In the genomic region with DNA sequence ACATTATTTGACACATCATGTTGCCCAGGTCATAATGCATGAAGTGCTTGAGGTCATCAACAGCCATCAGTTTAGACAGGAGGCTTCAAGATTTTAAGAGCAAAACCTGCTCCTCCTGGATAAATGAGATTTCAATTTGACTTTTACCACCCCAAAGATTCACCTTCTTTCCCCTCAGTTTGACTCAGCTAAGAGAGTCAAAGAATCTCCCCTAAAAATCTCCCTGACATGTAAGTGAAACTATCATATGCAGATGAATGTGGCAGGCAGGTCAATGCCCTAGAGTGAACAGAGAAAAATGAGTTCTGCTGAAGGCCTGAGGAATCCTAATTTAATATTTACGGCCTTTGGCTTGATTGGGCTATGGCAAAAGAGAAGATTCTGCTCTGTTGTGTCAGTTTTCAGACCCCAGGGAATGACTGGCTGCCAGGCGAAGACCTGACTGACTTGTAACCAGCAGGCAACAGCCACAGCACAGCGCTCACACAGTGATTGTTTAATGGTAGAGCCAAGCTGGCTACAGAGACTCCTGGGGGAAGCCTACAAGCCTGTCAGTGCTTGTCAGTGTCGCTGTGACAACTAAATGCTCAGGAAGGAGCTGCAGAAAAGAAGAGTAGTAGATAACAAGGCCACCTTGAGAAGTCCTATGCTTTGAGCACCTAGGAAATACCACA, we compare ENCODE assay signal across 12 cellular contexts.
"Had no signal": no experiment of that assay in that cellular context is flagged by ENCODE, and none has a peak within 500 bp of the region (broad histone marks: within the 10 kb centered on the region; RNA-seq: fewer than 3 reads in every experiment).

No MANE protein-coding gene starts in this region.

- H3K27me3 Mint-ChIP-seq: activated CD4-positive, alpha-beta memory T cell treated with anti-CD3 and anti-CD28 coated beads, Interleukin-2, amount 10 ng/mL, durations not matched to agents 7 days and 5 days; activated CD4-positive, alpha-beta T cell treated with anti-CD3 and anti-CD28 coated beads for 36 hours; activated naive CD8-positive, alpha-beta T cell treated with anti-CD3 and anti-CD28 coated beads for 36 hours had no signal

- DNase-seq: activated CD4-positive, alpha-beta memory T cell treated with anti-CD3 and anti-CD28 coated beads, Interleukin-2, amount 10 ng/mL, durations not matched to agents 7 days and 5 days; activated CD4-positive, alpha-beta T cell treated with anti-CD3 and anti-CD28 coated beads for 36 hours; activated gamma-delta T cell treated with Interleukin-2 at 50 U/mL for 16 hours; activated naive CD8-positive, alpha-beta T cell treated with anti-CD3 and anti-CD28 coated beads for 36 hours; activated T-cell treated with anti-CD3 and anti-CD28 coated beads, Interleukin-2, amount 50 U/mL, for 72 hours; left ventricle myocardium superior; stimulated activated CD4-positive, alpha-beta T cell treated with anti-CD3 and anti-CD28 coated beads, Interleukin-15, amount 100 ng/mL, for 24 hours; stimulated activated CD4-positive, alpha-beta T cell treated with anti-CD3 and anti-CD28 coated beads, Interleukin-4, amount 100 ng/mL, for 4 hours; stomach; T1000 had no signal

- H3K36me3 Mint-ChIP-seq: activated naive CD8-positive, alpha-beta T cell treated with anti-CD3 and anti-CD28 coated beads for 36 hours had no signal

- H3K4me1 Mint-ChIP-seq: activated CD4-positive, alpha-beta memory T cell treated with anti-CD3 and anti-CD28 coated beads, Interleukin-2, amount 10 ng/mL, durations not matched to agents 7 days and 5 days; activated CD4-positive, alpha-beta T cell treated with anti-CD3 and anti-CD28 coated beads for 36 hours; activated naive CD8-positive, alpha-beta T cell treated with anti-CD3 and anti-CD28 coated beads for 36 hours had no signal

- H3K27ac Mint-ChIP-seq: activated CD4-positive, alpha-beta memory T cell treated with anti-CD3 and anti-CD28 coated beads, Interleukin-2, amount 10 ng/mL, durations not matched to agents 7 days and 5 days; activated CD4-positive, alpha-beta T cell treated with anti-CD3 and anti-CD28 coated beads for 36 hours; activated naive CD8-positive, alpha-beta T cell treated with anti-CD3 and anti-CD28 coated beads for 36 hours; activated T-cell treated with anti-CD3 and anti-CD28 coated beads, Interleukin-2, amount 50 U/mL, for 72 hours had no signal

- ATAC-seq: activated CD4-positive, alpha-beta T cell treated with anti-CD3 and anti-CD28 coated beads for 36 hours; activated T-cell treated with anti-CD3 and anti-CD28 coated beads, Interleukin-2, amount 50 U/mL, for 72 hours; foreskin keratinocyte; left ventricle myocardium superior had no signal

- H3K4me3 Mint-ChIP-seq: activated CD4-positive, alpha-beta memory T cell treated with anti-CD3 and anti-CD28 coated beads, Interleukin-2, amount 10 ng/mL, durations not matched to agents 7 days and 5 days; activated CD4-positive, alpha-beta T cell treated with anti-CD3 and anti-CD28 coated beads for 36 hours; activated naive CD8-positive, alpha-beta T cell treated with anti-CD3 and anti-CD28 coated beads for 36 hours; activated T-cell treated with anti-CD3 and anti-CD28 coated beads, Interleukin-2, amount 50 U/mL, for 72 hours; neural crest cell had no signal
